ENCODE assay signal across 21 cellular contexts in the genomic region with DNA sequence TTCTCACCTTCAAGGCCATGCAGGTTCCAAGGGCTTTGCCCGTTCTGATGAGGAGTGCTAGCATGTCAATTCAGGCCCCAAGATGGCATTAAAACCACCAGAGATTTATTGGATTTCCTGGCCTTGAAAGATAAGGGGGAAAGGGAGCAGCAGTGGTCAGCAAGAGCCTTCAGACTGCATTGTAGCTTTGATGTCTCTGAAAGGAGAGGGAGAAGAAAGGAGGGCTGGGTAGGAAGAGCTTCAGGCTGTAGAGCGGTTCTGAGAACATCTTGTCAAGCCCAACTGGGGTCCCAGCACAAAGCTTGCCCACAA. TPM values are rescaled to one million over a fixed set of nuclear protein-coding genes. Genes with fewer than 3 reads are reported as not detected.
A peak's percentile ranks its signal among the peaks of the same experiment; 100 is the strongest.
DNase-seq lines count a peak whose midpoint lies in the region; TF ChIP-seq lines count a peak whose summit lies in the region.
"Had no signal": no experiment of that assay in that cellular context is flagged by ENCODE, and none has a peak within 500 bp of the region (broad histone marks: within the 10 kb centered on the region; RNA-seq: fewer than 3 reads in every experiment).

No MANE protein-coding gene starts in this region.

- peaks cover 33% of the 10 kb centered on the region for H3F3A ChIP-seq in PC-9 (ENCODE audit: insufficient read depth, low read depth)

- no peak overlapping the region for H3K9ac ChIP-seq in mammary epithelial cell (ENCODE audit: insufficient read depth, low read length)
- peak overlapping the region; percentile 74 for H3K9ac ChIP-seq in skeletal muscle satellite cell (ENCODE audit: low read depth, low read length)

- H3K79me2 ChIP-seq in mammary epithelial cell (ENCODE audit: insufficient read depth, low read length): no peaks in the 10 kb centered on the region
- no peaks in the 10 kb centered on the region for H3K79me2 ChIP-seq in PC-9 (ENCODE audit: low read depth)

- no peaks in the 10 kb centered on the region for H3K27me3 ChIP-seq in mammary epithelial cell (ENCODE audit: insufficient read depth, low read length)
- no peaks in the 10 kb centered on the region for H3K27me3 ChIP-seq in PC-9 (ENCODE audit: insufficient read depth, low read depth)
- no peaks in the 10 kb centered on the region for H3K27me3 ChIP-seq in skeletal muscle satellite cell (ENCODE audit: control insufficient read depth, insufficient read depth, low read length)

- H3K27ac ChIP-seq in mammary epithelial cell (ENCODE audit: insufficient read depth, low read depth, low read length) (no peak overlapping the region), PC-9 (peak overlapping the region; percentile 22; the same call in 1 of the 2 replicates), coronary artery (no peak overlapping the region)
- H3K27ac ChIP-seq: C4-2B, HL-60 had no signal

- H2AFZ ChIP-seq in mammary epithelial cell (ENCODE audit: low read depth, low read length) (no peak overlapping the region), PC-9 (no peak overlapping the region)

- WGBS in mammary epithelial cell (ENCODE audit: low coverage, missing lambda C conversion rate): 100% methylated on average over 2 of the region's 2 CpGs

- H3K9me3 Mint-ChIP-seq in MCF 10A (ENCODE audit: unreplicated experiment): no peaks in the 10 kb centered on the region

- H3K4me1 ChIP-seq in mammary epithelial cell (ENCODE audit: insufficient read depth, low read length) (peaks cover 31% of the 10 kb centered on the region), PC-9 (replicated peaks; ENCODE audit: insufficient read depth) (peaks cover 40% of the 10 kb centered on the region), skeletal muscle satellite cell (ENCODE audit: control insufficient read depth, insufficient read depth, low read length) (peaks cover 31% of the 10 kb centered on the region)

- no peaks in the 10 kb centered on the region for H3K27me3 Mint-ChIP-seq in MCF 10A (ENCODE audit: insufficient read depth, unreplicated experiment)

- dilution Hi-C loops in mammary epithelial cell (cut with HindIII; ENCODE audit: low sequenced_read_pairs): no loop called here

- in situ Hi-C loops in mammary epithelial cell (cut with MboI; ENCODE audit: low sequenced_read_pairs in 2 of 2): no loop called here

- BruUV-seq in MCF 10A (replicated peaks; lab: Mats Ljungman, UMichigan): no TSS peak
- no TSS peak for BruUV-seq in mammary epithelial cell (replicated peaks; lab: Mats Ljungman, UMichigan)
- no TSS peak for BruUV-seq in PC-9 (replicated peaks; lab: Mats Ljungman, UMichigan)

- DNase-seq in MCF 10A (ENCODE audit: unreplicated experiment) (no peak), mammary epithelial cell (no peak), PC-9 (no peak), coronary artery (ENCODE audit: low spot score) (peak; percentile 31), SW 1271 (lab: John Stamatoyannopoulos, UW) (no peak), NCI-H2171 (lab: John Stamatoyannopoulos, UW) (no peak)
- no peak for DNase-seq in stimulated activated CD4-positive, alpha-beta T cell treated with anti-CD3 and anti-CD28 coated beads, Interleukin-4, amount 100 ng/mL, for 4 hours
- DNase-seq: 8988T, AML-193, DMS53, GDM1, KG1, NCI-H1694, NCI-H2081, NCI-H2171 treated with DMSO at 0.1 percent for 48 hours, NCI-H524 treated with DMSO at 0.1 percent for 48 hours had no signal

- H3K4me3 Mint-ChIP-seq in MCF 10A (ENCODE audit: unreplicated experiment): no peak overlapping the region

- peaks cover 7% of the 10 kb centered on the region for H3K36me3 Mint-ChIP-seq in MCF 10A (ENCODE audit: insufficient read depth, unreplicated experiment)

- CTCF ChIA-PET in MCF 10A (lab: Yijun Ruan, JAX): interaction anchor here (0.5 to 7.8 kb wide), 6 partner anchors 11 to 153 kb away, joined by 3 to 47 read pairs (median 6); no protein-coding TSS in a partner anchor
- CTCF ChIA-PET in mammary epithelial cell (lab: Charles Lee; ENCODE audit: low non-redundant PET): no interaction called here
- CTCF ChIA-PET in PC-9 (lab: Charles Lee): no interaction called here

- no peaks in the 10 kb centered on the region for H3K9me3 ChIP-seq in mammary epithelial cell (replicated peaks; ENCODE audit: insufficient read depth, low read length)
- no peaks in the 10 kb centered on the region for H3K9me3 ChIP-seq in PC-9 (ENCODE audit: insufficient read depth, low read depth)
- H3K9me3 ChIP-seq in skeletal muscle satellite cell (replicated peaks; ENCODE audit: low read length): no peaks in the 10 kb centered on the region

- TF ChIP-seq CTCF in MCF 10A (IDR thresholded peaks at IDR 0.05; ENCODE audit: unreplicated experiment) (no peak), mammary epithelial cell (conservative IDR thresholded peaks at IDR 0.05 in 1 of 2, IDR thresholded peaks at IDR 0.05 in 1 of 2; ENCODE audit: extremely low read depth in 1 of 2, insufficient read depth in 1 of 2, low read depth in 1 of 2, low read length in 2 of 2) (no peak), PC-9 (conservative IDR thresholded peaks at IDR 0.05) (no peak), coronary artery (IDR thresholded peaks at IDR 0.05) (no peak)

- intact Hi-C loops in MCF 10A (cut with micrococcal nuclease) (loop anchor here (5.0 kb wide), 1 partner anchor 100 kb away; no protein-coding TSS in a partner anchor), mammary epithelial cell (cut with micrococcal nuclease) (no loop called here), PC-9 (cut with micrococcal nuclease; ENCODE audit: unreplicated experiment) (no loop called here)

- H3K4me3 ChIP-seq in mammary epithelial cell (replicated peaks in 1 of 3; ENCODE audit: insufficient read depth in 1 of 3, low read depth in 2 of 3, low read length in 3 of 3) (no peak overlapping the region), PC-9 (no peak overlapping the region), coronary artery (no peak overlapping the region), skeletal muscle satellite cell (ENCODE audit: low read length) (no peak overlapping the region)

- H4K20me1 ChIP-seq in mammary epithelial cell (ENCODE audit: insufficient read depth, low read length) (no peaks in the 10 kb centered on the region), PC-9 (ENCODE audit: insufficient read depth) (no peaks in the 10 kb centered on the region)

- H3K4me1 Mint-ChIP-seq in MCF 10A (ENCODE audit: insufficient read depth, unreplicated experiment): peaks cover 27% of the 10 kb centered on the region

- no peaks in the 10 kb centered on the region for H3K9me2 ChIP-seq in PC-9 (ENCODE audit: insufficient read depth)

- H3K4me2 ChIP-seq in mammary epithelial cell (ENCODE audit: insufficient read depth, low read depth, low read length) (no peak overlapping the region), PC-9 (no peak overlapping the region), skeletal muscle satellite cell (ENCODE audit: low read length) (no peak overlapping the region)

- POLR2A ChIA-PET in MCF 10A (lab: Yijun Ruan, JAX) (interaction anchor here (0.6 to 1.3 kb wide), 4 partner anchors 25 to 153 kb away, joined by 3 to 5 read pairs (median 3); a partner anchor contains a TSS), PC-9 (lab: Charles Lee; ENCODE audit: unreplicated experiment) (no interaction called here)

- H3K36me3 ChIP-seq in mammary epithelial cell (ENCODE audit: insufficient read depth, low read length) (no peaks in the 10 kb centered on the region), PC-9 (ENCODE audit: low read depth) (no peaks in the 10 kb centered on the region), skeletal muscle satellite cell (ENCODE audit: insufficient read depth, low read length) (no peaks in the 10 kb centered on the region)

- peak overlapping the region; percentile 86 for H3K27ac Mint-ChIP-seq in MCF 10A (ENCODE audit: low read depth, unreplicated experiment)

RNA-seq across cellular contexts. Expression of a gene that starts 41.8 kb away (rescaled TPM):
- total RNA-seq in MCF 10A (2022) (0.34 and 0.65 TPM in 2 replicates), mammary epithelial cell (10 to 100 TPM in 1 of 2 donors, 1 to 10 TPM in 1; 7.9 to 22.5 TPM), PC-9 (2021) (0.23 and 0.44 TPM in 2 replicates)
- polyA plus RNA-seq in mammary epithelial cell: 5.0 TPM
- 8.9 TPM for polyA minus RNA-seq in mammary epithelial cell
- total RNA-seq in skeletal muscle satellite cell (2012; rRNA removed): 1.5 TPM in 2 replicates
- total RNA-seq: HepG2, HT-29 had no signal
- polyA plus RNA-seq: HepG2 had no signal

RNA-seq across cellular contexts. Expression of a gene that starts 42.5 kb away (rescaled TPM):
- total RNA-seq in MCF 10A (2022): 54.3 and 58.9 TPM in 2 replicates
- 10 to 100 TPM; 23.8 to 34.0 TPM for total RNA-seq in mammary epithelial cell
- polyA plus RNA-seq in mammary epithelial cell: 3.7 TPM
- polyA minus RNA-seq in mammary epithelial cell: 5.2 TPM
- total RNA-seq in PC-9 (2021): 23.0 and 29.7 TPM in 2 replicates
- 2.0 and 6.1 TPM in 2 replicates for total RNA-seq in skeletal muscle satellite cell (2012; rRNA removed)
